In genomic region chr1:236799001-236799400, GRCh38 we compare ENCODE assay signal across 1 cellular context.
TF ChIP-seq lines count a peak whose summit lies in the region.

No MANE protein-coding gene starts in this region.

TF ChIP-seq in GM12878, 131 proteins besides CTCF, POLR2A, EP300 and RAD21 (continued from another document):
- TF ChIP-seq CEBPZ (IDR thresholded peaks at IDR 0.05; ENCODE audit: low read depth, low read length), result no peak
